Comparison of ENCODE assay signal across 27 cellular contexts in the genomic region with DNA sequence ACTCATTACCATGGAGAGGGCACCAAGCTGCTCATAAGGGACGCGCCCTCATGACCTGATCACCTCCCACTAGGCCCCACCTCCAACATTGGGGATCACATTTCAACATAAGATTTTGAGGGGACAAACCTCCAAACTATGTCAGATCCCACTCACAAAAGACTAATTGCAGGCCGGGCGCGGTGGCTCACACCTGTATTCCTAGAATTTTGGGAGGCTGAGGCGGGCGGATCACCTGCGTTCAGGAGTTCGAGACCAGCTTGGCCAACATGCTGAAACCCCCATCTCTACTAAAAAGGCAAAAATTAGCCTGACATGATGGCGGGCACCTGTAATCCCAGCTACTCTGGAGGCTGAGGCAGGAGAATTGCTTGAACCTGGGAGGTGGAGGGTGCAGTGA.
A peak's percentile ranks its signal among the peaks of the same experiment; 100 is the strongest.
DNase-seq lines count a peak whose midpoint lies in the region; ATAC-seq lines count a peak whose summit lies in the region.
"Had no signal": no experiment of that assay in that cellular context is flagged by ENCODE, and none has a peak within 500 bp of the region (broad histone marks: within the 10 kb centered on the region; RNA-seq: fewer than 3 reads in every experiment).

No MANE protein-coding gene starts in this region.

- H3K27ac ChIP-seq in right cardiac atrium (ENCODE audit: low read length) = no peak overlapping the region
- H3K27ac ChIP-seq: 22Rv1; A549; BLaER1; BLaER1 treated with 17β-estradiol and CSF1 and Interleukin-3, amounts not matched to agents 10 nM and 100 nM; C4-2B had no signal

- DNase-seq in Right ventricle myocardium inferior (ENCODE audit: missing footprints) (peak; percentile 68), right cardiac atrium (no peak)
- DNase-seq: 8988T; ACHN; AML-193; BE2C; C1 segment of cervical spinal cord; Caco-2; Calu3; CD4-positive, alpha-beta memory T cell; CD4-positive, alpha-beta T cell; CD4-positive, CD25-positive, alpha-beta regulatory T cell; CD8-positive, alpha-beta memory T cell; CD8-positive, alpha-beta T cell; COR-L47; DMS 273 treated with DMSO at 0.1 percent for 48 hours; DMS153; DMS53; DMS79; DMS79 treated with DMSO at 0.1 percent for 48 hours; DND-41; EL had no signal

- ATAC-seq in Right ventricle myocardium inferior (no peak), right cardiac atrium (no peak)
- ATAC-seq: A549; CD8-positive, alpha-beta T cell had no signal

- intact Hi-C loops in Right ventricle myocardium inferior (cut with DNase I) = no loop called here
- intact Hi-C loops in right cardiac atrium (cut with DNase I) = no loop called here

- H3K27me3 ChIP-seq in right cardiac atrium (ENCODE audit: control insufficient read depth, insufficient read depth) = no peaks in the 10 kb centered on the region
- H3K27me3 ChIP-seq: BE2C; BLaER1; BLaER1 treated with 17β-estradiol and CSF1 and Interleukin-3, amounts not matched to agents 10 nM and 100 nM had no signal

- H3K4me3 ChIP-seq in right cardiac atrium (ENCODE audit: low read length) = no peak overlapping the region
- H3K4me3 ChIP-seq: A549; BLaER1; BLaER1 treated with 17β-estradiol and CSF1 and Interleukin-3, amounts not matched to agents 10 nM and 100 nM had no signal

- H3K9me3 ChIP-seq in right cardiac atrium (ENCODE audit: control insufficient read depth, low read length) = no peaks in the 10 kb centered on the region
- H3K9me3 ChIP-seq: A549; BE2C; BLaER1; BLaER1 treated with 17β-estradiol and CSF1 and Interleukin-3, amounts not matched to agents 10 nM and 100 nM; Caco-2 had no signal

- 86% methylated on average over 10 of the region's 10 CpGs for WGBS in right cardiac atrium

- no peaks in the 10 kb centered on the region for H3K4me1 ChIP-seq in right cardiac atrium (ENCODE audit: control insufficient read depth, insufficient read depth, low read length)
- H3K4me1 ChIP-seq: A549; BLaER1; BLaER1 treated with 17β-estradiol and CSF1 and Interleukin-3, amounts not matched to agents 10 nM and 100 nM; Caco-2 had no signal
